Comparison of ENCODE assay signal across 8 cellular contexts in the genomic region with DNA sequence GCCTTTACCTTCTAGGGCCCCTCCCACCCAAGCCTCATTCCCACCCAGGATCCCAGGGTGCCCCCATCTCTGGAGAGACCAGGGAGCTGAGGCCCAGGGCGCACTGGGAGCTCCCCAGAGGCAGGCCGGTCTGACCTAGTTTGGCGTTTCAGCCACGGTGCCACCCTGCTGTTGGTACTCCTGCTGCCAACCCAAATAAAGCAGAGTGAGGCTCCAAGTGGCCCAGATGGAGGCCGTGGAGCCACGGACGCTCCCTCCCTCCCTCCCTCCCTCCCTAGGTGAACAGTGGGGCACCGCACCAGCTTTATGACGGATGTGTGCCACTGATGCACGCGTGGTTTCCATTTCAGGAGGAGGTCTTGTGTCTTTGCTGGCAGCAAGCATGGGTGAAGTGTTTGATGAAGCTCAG. TPM values are rescaled to one million over a fixed set of nuclear protein-coding genes. Genes with fewer than 3 reads are reported as not detected.
A peak's percentile ranks its signal among the peaks of the same experiment; 100 is the strongest.
DNase-seq lines count a peak whose midpoint lies in the region; ATAC-seq and TF ChIP-seq lines count a peak whose summit lies in the region.

No MANE protein-coding gene starts in this region.

- in situ Hi-C loops in mammary epithelial cell (cut with MboI; ENCODE audit: low sequenced_read_pairs in 2 of 2): no loop called here

- no peaks in the 10 kb centered on the region for H3K36me3 Mint-ChIP-seq in MCF 10A (ENCODE audit: insufficient read depth, unreplicated experiment)
- H3K36me3 Mint-ChIP-seq in naive thymus-derived CD4-positive, alpha-beta T cell: peaks cover 0 to 10% (median 0%) of the 10 kb centered on the region in 5 donors

- intact Hi-C loops in MCF 10A (cut with micrococcal nuclease) (loop anchor here (10.0 kb wide), 1 partner anchor 55 kb away; no protein-coding TSS in a partner anchor), mammary epithelial cell (cut with micrococcal nuclease) (loop anchor here (5.0 kb wide), 3 partner anchors 82 to 147 kb away; no protein-coding TSS in a partner anchor), vagina (cut with DNase I) (loop anchor here (5.0 kb wide), 1 partner anchor 93 kb away; no protein-coding TSS in a partner anchor)
- intact Hi-C loops in naive thymus-derived CD4-positive, alpha-beta T cell (cut with micrococcal nuclease): loop anchor here (5.0 to 10.0 kb wide), 10 partner anchors 55 to 853 kb away; partner anchors contain the start of genes PAOX (in 2 of the 2), DPYSL4 (in 1 of the 2), ECHS1 (in 1 of the 2) and MTG1 (in 1 of the 2)

- H3K4me3 ChIP-seq in mammary epithelial cell (replicated peaks in 1 of 3; ENCODE audit: insufficient read depth in 1 of 3, low read depth in 2 of 3, low read length in 3 of 3) (no peak overlapping the region), vagina (peak overlapping the region; percentile 74 to 76)
- peak overlapping the region; percentile 74 for H3K4me3 ChIP-seq in naive thymus-derived CD4-positive, alpha-beta T cell (ENCODE audit: low read length)

- H3K4me1 Mint-ChIP-seq in MCF 10A (ENCODE audit: insufficient read depth, unreplicated experiment): peaks cover 37% of the 10 kb centered on the region
- peaks cover 54 to 75% (median 62%) of the 10 kb centered on the region in 7 donors for H3K4me1 Mint-ChIP-seq in naive thymus-derived CD4-positive, alpha-beta T cell

- no peak for DNase-seq in MCF 10A (ENCODE audit: unreplicated experiment)
- DNase-seq in mammary epithelial cell: no peak
- peak in 5 of 61 donors; percentile 18 to 85 (median 56) for DNase-seq in caudate nucleus (lab: John Stamatoyannopoulos, UW)
- peak in 7 of 9 donors; percentile 52 to 76 (median 66) for DNase-seq in naive thymus-derived CD4-positive, alpha-beta T cell
- no peak for DNase-seq in vagina (ENCODE audit: extremely low spot score in 2 of 2)
- DNase-seq in NOMO-1 treated with DMSO at 0.1 percent for 48 hours (lab: John Stamatoyannopoulos, UW; ENCODE audit: unreplicated experiment): no peak
- no peak for DNase-seq in kidney glomerular epithelial cell (lab: John Stamatoyannopoulos, UW)

- dilution Hi-C loops in mammary epithelial cell (cut with HindIII; ENCODE audit: low sequenced_read_pairs): no loop called here

- H3K4me1 ChIP-seq in mammary epithelial cell (ENCODE audit: insufficient read depth, low read length) (peaks cover 13% of the 10 kb centered on the region), vagina (peaks cover 71% of the 10 kb centered on the region)
- H3K4me1 ChIP-seq in naive thymus-derived CD4-positive, alpha-beta T cell (ENCODE audit: control insufficient read depth in 2 of 2, insufficient read depth in 2 of 2, low read length in 2 of 2): peaks cover 11 to 57% of the 10 kb centered on the region in 2 donors

- H3K27me3 Mint-ChIP-seq in MCF 10A (ENCODE audit: insufficient read depth, unreplicated experiment): no peaks in the 10 kb centered on the region
- H3K27me3 Mint-ChIP-seq in naive thymus-derived CD4-positive, alpha-beta T cell: peaks cover 0 to 13% (median 0%) of the 10 kb centered on the region in 5 donors

- H3K9me3 ChIP-seq in mammary epithelial cell (replicated peaks; ENCODE audit: insufficient read depth, low read length) (no peaks in the 10 kb centered on the region), vagina (no peaks in the 10 kb centered on the region)
- H3K9me3 ChIP-seq in naive thymus-derived CD4-positive, alpha-beta T cell (ENCODE audit: control insufficient read depth in 2 of 3, low read length in 3 of 3): no peaks in the 10 kb centered on the region

- TF ChIP-seq CTCF in MCF 10A (IDR thresholded peaks at IDR 0.05; ENCODE audit: unreplicated experiment) (no peak), mammary epithelial cell (conservative IDR thresholded peaks at IDR 0.05 in 1 of 2, IDR thresholded peaks at IDR 0.05 in 1 of 2; ENCODE audit: extremely low read depth in 1 of 2, insufficient read depth in 1 of 2, low read depth in 1 of 2, low read length in 2 of 2) (no peak), vagina (IDR thresholded peaks at IDR 0.05) (no peak)

- CTCF ChIA-PET in MCF 10A (lab: Yijun Ruan, JAX) (interaction anchor here (0.6 to 2.5 kb wide), 3 partner anchors 52 to 1093 kb away, joined by 3 to 8 read pairs (median 3); no protein-coding TSS in a partner anchor), mammary epithelial cell (lab: Charles Lee; ENCODE audit: low non-redundant PET) (no interaction called here)
- CTCF ChIA-PET in naive thymus-derived CD4-positive, alpha-beta T cell (lab: Charles Lee): interaction anchor here (0.6 to 2.0 kb wide), 7 partner anchors 8 to 96 kb away, joined by 3 to 9 read pairs (median 3); no protein-coding TSS in a partner anchor

- peaks cover 54% of the 10 kb centered on the region for H3K79me2 ChIP-seq in mammary epithelial cell (ENCODE audit: insufficient read depth, low read length)

- H2AFZ ChIP-seq in mammary epithelial cell (ENCODE audit: low read depth, low read length): no peak overlapping the region

- H3K27ac Mint-ChIP-seq in MCF 10A (ENCODE audit: low read depth, unreplicated experiment): peak overlapping the region; percentile 93
- H3K27ac Mint-ChIP-seq in naive thymus-derived CD4-positive, alpha-beta T cell: peak overlapping the region; percentile 89 to 97 (median 94)

- H3K27ac ChIP-seq in mammary epithelial cell (ENCODE audit: insufficient read depth, low read depth, low read length) (no peak overlapping the region), caudate nucleus (ENCODE audit: low read depth, low read length) (peak overlapping the region; percentile 68), vagina (peak overlapping the region; percentile 85)
- peak overlapping the region; percentile 86 for H3K27ac ChIP-seq in naive thymus-derived CD4-positive, alpha-beta T cell (ENCODE audit: low read depth, low read length)

- 94% methylated on average over 7 of the region's 11 CpGs for WGBS in mammary epithelial cell (ENCODE audit: low coverage, missing lambda C conversion rate)

- no peaks in the 10 kb centered on the region for H3K9me3 Mint-ChIP-seq in MCF 10A (ENCODE audit: unreplicated experiment)
- no peaks in the 10 kb centered on the region for H3K9me3 Mint-ChIP-seq in naive thymus-derived CD4-positive, alpha-beta T cell

- POLR2A ChIA-PET in MCF 10A (lab: Yijun Ruan, JAX): interaction anchor here (0.6 to 1.5 kb wide), 4 partner anchors 32 to 128 kb away, joined by 3 to 4 read pairs (median 4); no protein-coding TSS in a partner anchor
- POLR2A ChIA-PET in naive thymus-derived CD4-positive, alpha-beta T cell (lab: Charles Lee): interaction anchor here (1.4 to 5.0 kb wide), 3 partner anchors 11 to 16 kb away, joined by 3 to 26 read pairs (median 4); no protein-coding TSS in a partner anchor

- H3K4me3 Mint-ChIP-seq in MCF 10A (ENCODE audit: unreplicated experiment): peak overlapping the region; percentile 93
- peak overlapping the region; percentile 85 to 98 (median 92) for H3K4me3 Mint-ChIP-seq in naive thymus-derived CD4-positive, alpha-beta T cell

- H3K9ac ChIP-seq in mammary epithelial cell (ENCODE audit: insufficient read depth, low read length): no peak overlapping the region

- TF ChIP-seq POLR2A in vagina (IDR thresholded peaks at IDR 0.05): no peak

- H3K4me2 ChIP-seq in mammary epithelial cell (ENCODE audit: insufficient read depth, low read depth, low read length): no peak overlapping the region

- BruUV-seq in MCF 10A (replicated peaks; lab: Mats Ljungman, UMichigan) (no TSS peak), mammary epithelial cell (replicated peaks; lab: Mats Ljungman, UMichigan) (no TSS peak)

- no peaks in the 10 kb centered on the region for H3K27me3 ChIP-seq in mammary epithelial cell (ENCODE audit: insufficient read depth, low read length)
- no peaks in the 10 kb centered on the region for H3K27me3 ChIP-seq in naive thymus-derived CD4-positive, alpha-beta T cell (ENCODE audit: control insufficient read depth in 2 of 2, insufficient read depth in 2 of 2, low read length in 2 of 2)
- no peaks in the 10 kb centered on the region for H3K27me3 ChIP-seq in vagina

- no peaks in the 10 kb centered on the region for H4K20me1 ChIP-seq in mammary epithelial cell (ENCODE audit: insufficient read depth, low read length)

- ATAC-seq in naive thymus-derived CD4-positive, alpha-beta T cell: no peak
- no peak for ATAC-seq in GM21390 (IDR thresholded peaks at IDR 0.05; ENCODE audit: unreplicated experiment)

- H3K36me3 ChIP-seq in mammary epithelial cell (ENCODE audit: insufficient read depth, low read length): no peaks in the 10 kb centered on the region
- H3K36me3 ChIP-seq in naive thymus-derived CD4-positive, alpha-beta T cell (ENCODE audit: control insufficient read depth in 2 of 3, insufficient read depth in 3 of 3, low read length in 3 of 3): no peaks in the 10 kb centered on the region
- H3K36me3 ChIP-seq in vagina: no peaks in the 10 kb centered on the region

RNA-seq across cellular contexts. Expression of gene INPP5A, which starts 1.8 kb away (rescaled TPM):
- 14.2 and 14.7 TPM in 2 replicates for total RNA-seq in MCF 10A (2022)
- 10 to 100 TPM; 18.0 to 18.7 TPM for total RNA-seq in mammary epithelial cell
- polyA plus RNA-seq in mammary epithelial cell: 17.3 TPM
- polyA minus RNA-seq in mammary epithelial cell: 18.8 TPM
- total RNA-seq in naive thymus-derived CD4-positive, alpha-beta T cell: 10 to 100 TPM; 15.5 to 30.7 (median 28.7) TPM
- polyA plus RNA-seq in naive thymus-derived CD4-positive, alpha-beta T cell: 1 to 10 TPM in 1 of 2 donors, under 1 TPM in 1; 0.97 to 2.0 TPM
- total RNA-seq in vagina: 24.3 TPM

Comparison
In these comparisons a context has a peak if more than half of its experiments do, and no peak if none do; other contexts are left out.
1. DNase-seq: peak in naive thymus-derived CD4-positive, alpha-beta T cell (7 of 9); none in MCF 10A (single experiment), mammary epithelial cell (single experiment), vagina (0 of 2), NOMO-1 treated with DMSO at 0.1 percent for 48 hours (single experiment) and kidney glomerular epithelial cell (single experiment).
2. H3K4me3 ChIP-seq: peak in naive thymus-derived CD4-positive, alpha-beta T cell (single experiment) and vagina (2 of 2); none in mammary epithelial cell (0 of 3).